In the genomic region with DNA sequence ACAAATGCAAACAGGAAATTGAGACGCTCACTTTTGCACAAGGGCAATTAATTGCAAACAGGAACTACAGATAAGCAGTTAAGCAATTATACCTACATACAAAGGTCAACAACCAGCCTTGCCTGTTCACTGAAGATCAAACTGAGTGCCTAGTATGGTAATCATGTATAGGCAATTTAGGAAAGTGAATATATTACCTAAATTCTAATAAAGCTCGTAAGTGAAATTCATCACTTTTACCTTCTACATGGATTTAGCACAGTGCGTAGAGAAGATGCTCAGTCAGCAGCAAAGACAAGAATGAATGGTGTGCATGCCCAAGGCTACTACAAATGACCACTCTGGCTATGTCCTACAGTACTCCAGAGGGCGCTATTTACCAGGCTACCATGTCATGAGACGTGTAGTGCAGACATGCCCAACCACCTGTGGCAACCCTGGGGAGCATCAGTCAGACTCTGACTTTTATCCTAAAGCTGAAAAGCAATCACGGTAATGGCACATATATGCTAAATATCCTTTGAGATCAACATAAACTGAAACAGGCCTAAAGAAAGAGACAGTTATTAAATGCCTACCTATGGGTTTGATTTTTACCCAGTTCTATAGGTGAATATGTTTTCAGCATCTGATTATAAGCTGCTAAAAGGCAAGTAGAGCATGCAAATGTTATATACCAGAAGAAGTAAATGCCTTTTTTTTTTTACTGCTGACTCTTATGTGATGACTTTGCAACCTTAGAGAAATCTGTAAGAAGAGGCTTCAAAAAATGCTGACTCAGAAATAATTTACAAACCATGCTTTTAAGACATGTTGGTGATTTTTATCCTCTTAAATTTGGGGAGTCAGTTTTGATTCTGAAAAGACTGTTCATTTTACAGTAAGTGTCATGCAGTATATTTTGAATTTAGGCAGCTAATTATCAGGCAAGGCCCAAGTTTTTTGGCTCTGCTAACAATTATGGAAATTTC, we compare ENCODE assay signal across 7 cellular contexts.
DNase-seq lines count a peak whose midpoint lies in the region; ATAC-seq and TF ChIP-seq lines count a peak whose summit lies in the region.

No MANE protein-coding gene starts in this region.

- ATAC-seq in GM18498 (IDR thresholded peaks at IDR 0.05; ENCODE audit: unreplicated experiment) (peak; percentile 99), HG02623 (IDR thresholded peaks at IDR 0.05; ENCODE audit: unreplicated experiment) (peak; percentile 99), SK-N-SH treated with all-trans-retinoic acid at 6 μM for 48 hours (peak; percentile 97)

- DNase-seq in NCI-H1092 (lab: John Stamatoyannopoulos, UW), result peak; percentile 67
- DNase-seq in amniotic epithelial cell (ENCODE audit: low read depth), result peak; percentile 80
- peak; percentile 83 for DNase-seq in iPS DF 19.7 (ENCODE audit: low read depth, low spot score)
- DNase-seq in stimulated activated CD4-positive, alpha-beta T cell treated with anti-CD3 and anti-CD28 coated beads, Interleukin-15, amount 100 ng/mL, for 24 hours, result peak; percentile 62

TF ChIP-seq in SK-N-SH treated with all-trans-retinoic acid at 6 μM for 48 hours, 23 proteins besides CTCF, POLR2A, EP300 and RAD21:
- no peak for TF ChIP-seq TCF4 (CRISPR knock-in tag; IDR thresholded peaks at IDR 0.05; ENCODE audit: borderline replicate concordance)
- no peak for TF ChIP-seq RARB (CRISPR knock-in tag; IDR thresholded peaks at IDR 0.05)
- no peak for TF ChIP-seq CSDC2 (CRISPR knock-in tag; IDR thresholded peaks at IDR 0.05)
- no peak for TF ChIP-seq ZNF8 (CRISPR knock-in tag; IDR thresholded peaks at IDR 0.05)
TF ChIP-seq in SK-N-SH treated with all-trans-retinoic acid at 6 μM for 48 hours: peak in this region for 0.

Comparison
In these comparisons a context has a peak if more than half of its experiments do, and no peak if none do; other contexts are left out.
1. Peak in every context shown above with its lines: DNase-seq and ATAC-seq.